In genomic region chr2:201257941-201258665, GRCh38 we compare ENCODE assay signal across 8 cellular contexts. TPM values are rescaled to one million over a fixed set of nuclear protein-coding genes. Genes with fewer than 3 reads are reported as not detected.
DNase-seq lines count a peak whose midpoint lies in the region; ATAC-seq and TF ChIP-seq lines count a peak whose summit lies in the region.

No MANE protein-coding gene starts in this region.

- peak; percentile 84 to 98 (median 96) for DNase-seq in CD8-positive, alpha-beta memory T cell
- DNase-seq in GM20000 (ENCODE audit: low spot score) (peak; percentile 67), HS-27A (ENCODE audit: low read depth) (peak; percentile 72), SKM-1 treated with dmso at 0.1 percent for 144 hours (lab: John Stamatoyannopoulos, UW; ENCODE audit: unreplicated experiment) (peak; percentile 95), heart right ventricle (peak; percentile 46 to 77), retina (peak; percentile 9), aorta (peak; percentile 82 to 89)

- H3K27me3 Mint-ChIP-seq in CD8-positive, alpha-beta memory T cell: peaks cover 0 to 7% of the 10 kb centered on the region in 2 donors
- H3K27me3 Mint-ChIP-seq in activated naive CD8-positive, alpha-beta T cell: no peaks in the 10 kb centered on the region

- no peaks in the 10 kb centered on the region for H3K9me3 Mint-ChIP-seq in CD8-positive, alpha-beta memory T cell
- H3K9me3 Mint-ChIP-seq in activated naive CD8-positive, alpha-beta T cell (ENCODE audit: low read depth): no peaks in the 10 kb centered on the region

- CTCF ChIA-PET in CD8-positive, alpha-beta memory T cell (lab: Charles Lee): interaction anchor here (0.7 to 18.6 kb wide), 4 partner anchors 16 to 141 kb away, joined by 3 to 185 read pairs (median 38); no protein-coding TSS in a partner anchor

- H3K4me1 Mint-ChIP-seq in CD8-positive, alpha-beta memory T cell: peaks cover 66 to 75% (median 70%) of the 10 kb centered on the region in 3 donors
- H3K4me1 Mint-ChIP-seq in activated naive CD8-positive, alpha-beta T cell (ENCODE audit: low read depth): peaks cover 87% of the 10 kb centered on the region

- H3K36me3 ChIP-seq in CD8-positive, alpha-beta memory T cell (ENCODE audit: insufficient read depth, low read length): no peaks in the 10 kb centered on the region
- no peaks in the 10 kb centered on the region for H3K36me3 ChIP-seq in heart right ventricle
- H3K36me3 ChIP-seq in aorta (ENCODE audit: control insufficient read depth in 1 of 2, insufficient read depth in 2 of 2, low read length in 1 of 2): no peaks in the 10 kb centered on the region

- peak overlapping the region; percentile 96 to 100 (median 98) for H3K27ac Mint-ChIP-seq in CD8-positive, alpha-beta memory T cell
- peak overlapping the region; percentile 97 for H3K27ac Mint-ChIP-seq in activated naive CD8-positive, alpha-beta T cell

- no peaks in the 10 kb centered on the region for H3K27me3 ChIP-seq in CD8-positive, alpha-beta memory T cell (ENCODE audit: insufficient read depth, low read length, poor library complexity, severe bottlenecking)
- no peaks in the 10 kb centered on the region for H3K27me3 ChIP-seq in heart right ventricle
- H3K27me3 ChIP-seq in aorta (ENCODE audit: control insufficient read depth in 1 of 2, insufficient read depth in 2 of 2, low read length in 1 of 2): no peaks in the 10 kb centered on the region

- 11 to 21% methylated on average over 11 of the region's 11 CpGs for WGBS in heart right ventricle, 2 donors
- WGBS in aorta, 2 donors: 0% methylated on average over 11 of the region's 11 CpGs

- POLR2A ChIA-PET in CD8-positive, alpha-beta memory T cell (lab: Charles Lee): interaction anchor here (1.0 to 1.5 kb wide), 5 partner anchors 12 to 26 kb away, joined by 3 to 6 read pairs (median 5); no protein-coding TSS in a partner anchor

- peak; percentile 72 to 87 (median 79) for ATAC-seq in heart right ventricle
- ATAC-seq in aorta (ENCODE audit: low FRiP score): peak; percentile 79

- no peaks in the 10 kb centered on the region for H3K9me3 ChIP-seq in CD8-positive, alpha-beta memory T cell (ENCODE audit: low read length)
- H3K9me3 ChIP-seq in heart right ventricle (no peaks in the 10 kb centered on the region), aorta (ENCODE audit: control insufficient read depth, low read length) (no peaks in the 10 kb centered on the region)

- H3K27ac ChIP-seq in CD8-positive, alpha-beta memory T cell (ENCODE audit: low read depth, low read length): peak overlapping the region; percentile 97
- H3K27ac ChIP-seq in heart right ventricle: peak overlapping the region; percentile 38 to 95 (median 86)
- peak overlapping the region in 1 of 2 donors; percentile 9 for H3K27ac ChIP-seq in aorta (ENCODE audit: low read depth in 1 of 2, low read length in 2 of 2)

- H3K36me3 Mint-ChIP-seq in CD8-positive, alpha-beta memory T cell: peaks cover 13 to 30% (median 15%) of the 10 kb centered on the region in 3 donors
- peaks cover 10% of the 10 kb centered on the region for H3K36me3 Mint-ChIP-seq in activated naive CD8-positive, alpha-beta T cell

- H3K4me3 Mint-ChIP-seq in CD8-positive, alpha-beta memory T cell: peak overlapping the region; percentile 89 to 99 (median 96)
- peak overlapping the region; percentile 93 for H3K4me3 Mint-ChIP-seq in activated naive CD8-positive, alpha-beta T cell

- peaks cover 76% of the 10 kb centered on the region for H3K4me1 ChIP-seq in CD8-positive, alpha-beta memory T cell (ENCODE audit: insufficient read depth, low read length)
- H3K4me1 ChIP-seq in heart right ventricle: peaks cover 2 to 78% (median 12%) of the 10 kb centered on the region in 9 donors
- H3K4me1 ChIP-seq in aorta (ENCODE audit: control insufficient read depth in 1 of 2, insufficient read depth in 2 of 2, low read length in 2 of 2): peaks cover 0 to 2% of the 10 kb centered on the region in 2 donors

- intact Hi-C loops in heart right ventricle (cut with DNase I) (loop anchor here in 2 of 10 donors (5.0 to 10.0 kb wide), 2 partner anchors 104 to 107 kb away; no protein-coding TSS in a partner anchor), aorta (cut with DNase I) (no loop called here)

- TF ChIP-seq CTCF in GM20000 (IDR thresholded peaks at IDR 0.05; ENCODE audit: extremely low read depth, missing control alignments): no peak
- no peak for TF ChIP-seq CTCF in heart right ventricle (IDR thresholded peaks at IDR 0.05)

- peak overlapping the region; percentile 82 for H3K4me3 ChIP-seq in CD8-positive, alpha-beta memory T cell (ENCODE audit: low read length)
- H3K4me3 ChIP-seq in heart right ventricle (peak overlapping the region; percentile 39 to 71 (median 66)), aorta (ENCODE audit: low read length in 2 of 2) (peak overlapping the region; percentile 62 to 66)

RNA-seq across cellular contexts. Expression of gene CASP8, which starts 2.2 kb away (rescaled TPM):
- total RNA-seq in CD8-positive, alpha-beta memory T cell: 10 to 100 TPM; 48.1 to 55.5 TPM
- polyA plus RNA-seq in CD8-positive, alpha-beta memory T cell: 108 TPM
- 10 to 100 TPM in 1 of 10 donors, 1 to 10 TPM in 9; 2.4 to 10.1 (median 3.6) TPM for total RNA-seq in heart right ventricle
- 1 to 10 TPM; 2.0 to 3.4 TPM for polyA plus RNA-seq in heart right ventricle
- 10 to 100 TPM; 19.2 to 20.3 TPM for total RNA-seq in aorta
- 1 to 10 TPM; 5.6 to 9.7 TPM for polyA plus RNA-seq in aorta

Comparison
In these comparisons a context has a peak if more than half of its experiments do, and no peak if none do; other contexts are left out.
1. DNase-seq: peak in every context shown above with its lines; median percentile 96 in CD8-positive, alpha-beta memory T cell; 95 in SKM-1 treated with dmso at 0.1 percent for 144 hours; 86 in aorta; 72 in HS-27A; 67 in GM20000; 62 in heart right ventricle; 9 in retina.